17 cellular contexts compared by ENCODE assay signal in the genomic region with DNA sequence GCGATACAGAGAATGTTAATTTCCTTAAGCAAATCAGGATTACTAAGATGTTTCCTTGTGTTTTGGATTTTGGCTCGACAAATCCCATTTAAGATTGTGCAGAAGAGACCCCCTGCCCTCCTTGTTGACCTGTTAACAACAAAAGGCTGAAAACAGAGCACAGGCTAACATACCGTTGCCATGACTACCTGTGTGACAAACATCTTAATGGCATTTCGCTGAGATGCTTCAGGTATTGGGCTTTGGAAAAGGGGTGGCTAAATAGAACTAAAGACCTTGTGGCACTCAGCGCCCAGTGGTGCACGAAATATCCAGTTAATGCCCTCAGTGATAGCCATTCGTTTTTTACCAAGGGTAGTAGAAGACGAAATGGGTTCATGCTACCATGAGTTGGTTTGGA.
DNase-seq lines count a peak whose midpoint lies in the region; ATAC-seq, FAIRE-seq and TF ChIP-seq lines count a peak whose summit lies in the region.
"Had no signal": no experiment of that assay in that cellular context is flagged by ENCODE, and none has a peak within 500 bp of the region (broad histone marks: within the 10 kb centered on the region; RNA-seq: fewer than 3 reads in every experiment).

No MANE protein-coding gene starts in this region.

- H3F3A ChIP-seq in GM23338 (replicated peaks; ENCODE audit: low read depth): no peaks in the 10 kb centered on the region

- H3K27me3 ChIP-seq in GM23338 (ENCODE audit: insufficient read depth): no peaks in the 10 kb centered on the region
- H3K27me3 ChIP-seq in K562 (ENCODE audit: control insufficient read depth in 2 of 2, insufficient read depth in 2 of 2, low read length in 2 of 2): no peaks in the 10 kb centered on the region; a peak in 1 of 5 replicates
- no peaks in the 10 kb centered on the region for H3K27me3 ChIP-seq in neuronal stem cell (ENCODE audit: control insufficient read depth in 3 of 3, insufficient read depth in 3 of 3, low read depth in 1 of 3, low read length in 3 of 3)
- no peaks in the 10 kb centered on the region for H3K27me3 ChIP-seq in thyroid gland
- H3K27me3 ChIP-seq: BLaER1 treated with 17β-estradiol and CSF1 and Interleukin-3, amounts not matched to agents 10 nM and 100 nM had no signal

- H3K4me2 ChIP-seq in GM23338: no peak overlapping the region
- H3K4me2 ChIP-seq in K562 (ENCODE audit: insufficient read depth, low read length): no peak overlapping the region
- H3K4me2 ChIP-seq in neuronal stem cell (ENCODE audit: insufficient read depth, low read length, poor library complexity, severe bottlenecking): no peak overlapping the region
- H3K4me2 ChIP-seq: BLaER1 treated with 17β-estradiol and CSF1 and Interleukin-3, amounts not matched to agents 10 nM and 100 nM had no signal

- no TSS peak for BruUV-seq in K562 (replicated peaks; lab: Mats Ljungman, UMichigan)

- H4K8ac ChIP-seq in neuronal stem cell (ENCODE audit: low read depth, low read length): no peak overlapping the region

- no peaks in the 10 kb centered on the region for H3K9me2 ChIP-seq in GM23338 (ENCODE audit: insufficient read depth)

- H3K79me2 ChIP-seq in GM23338 (replicated peaks; ENCODE audit: insufficient read depth) (no peaks in the 10 kb centered on the region), K562 (ENCODE audit: control insufficient read depth, insufficient read depth, low read length) (no peaks in the 10 kb centered on the region)

- H2AK5ac ChIP-seq in neuronal stem cell (ENCODE audit: low read depth, low read length): no peak overlapping the region

- H3K9me3 ChIP-seq in K562 (replicated peaks; ENCODE audit: control insufficient read depth, insufficient read depth, low read depth, low read length): no peaks in the 10 kb centered on the region
- H3K9me3 ChIP-seq in neuronal stem cell (replicated peaks in 1 of 2; ENCODE audit: control insufficient read depth in 2 of 2, insufficient read depth in 1 of 2, low read depth in 1 of 2, low read length in 2 of 2): no peaks in the 10 kb centered on the region
- no peaks in the 10 kb centered on the region for H3K9me3 ChIP-seq in thyroid gland
- H3K9me3 ChIP-seq: BLaER1 treated with 17β-estradiol and CSF1 and Interleukin-3, amounts not matched to agents 10 nM and 100 nM had no signal

- no peak overlapping the region for H3K27ac ChIP-seq in GM23338 (ENCODE audit: low read depth)
- no peak overlapping the region for H3K27ac ChIP-seq in K562 (ENCODE audit: extremely low read depth, low read depth, low read length)
- no peak overlapping the region for H3K27ac ChIP-seq in neuronal stem cell (replicated peaks; ENCODE audit: low read length)
- no peak overlapping the region for H3K27ac ChIP-seq in thyroid gland
- H3K27ac ChIP-seq: BLaER1 treated with 17β-estradiol and CSF1 and Interleukin-3, amounts not matched to agents 10 nM and 100 nM; GM23248 had no signal

- H3K14ac ChIP-seq in neuronal stem cell (ENCODE audit: low read length): no peak overlapping the region

- TF ChIP-seq RAD21 in K562 (CRISPR knock-in tag; conservative IDR thresholded peaks at IDR 0.05 in 1 of 2, IDR thresholded peaks at IDR 0.05 in 1 of 2): no peak

- ATAC-seq in GM23338 (no peak), K562 (no peak)
- ATAC-seq: CD8-positive, alpha-beta T cell; GM12878; HepG2 had no signal

- no peak overlapping the region for H2BK15ac ChIP-seq in neuronal stem cell (ENCODE audit: low read length)

- CTCF ChIA-PET in K562 (lab: Yijun Ruan, JAX; ENCODE audit: low intra/inter-chr PET ratio): no interaction called here

- H2BK5ac ChIP-seq in neuronal stem cell (ENCODE audit: low read length): no peak overlapping the region

- no peak overlapping the region for H2BK120ac ChIP-seq in neuronal stem cell (ENCODE audit: low read depth, low read length)

- no peak for TF ChIP-seq CTCF in GM23338 (conservative IDR thresholded peaks at IDR 0.05; ENCODE audit: low read depth in 2 of 2)
- no peak for TF ChIP-seq CTCF in K562 (IDR thresholded peaks at IDR 0.05 in 2 of 3, conservative IDR thresholded peaks at IDR 0.05 in 1 of 3; ENCODE audit: insufficient read depth in 2 of 3, low read depth in 1 of 3, low read length in 3 of 3)
- TF ChIP-seq CTCF in thyroid gland (IDR thresholded peaks at IDR 0.05): no peak

- under 1% methylated on average over 8 of the region's 8 CpGs for WGBS in K562 (ENCODE audit: insufficient coverage, low coverage, missing lambda C conversion rate)
- no CpG with 5 or more reads among the region's 8 CpGs for WGBS in neuronal stem cell (ENCODE audit: extremely low coverage in 2 of 2, insufficient read length in 2 of 2, insufficient replicate concordance in 1 of 2), 2 donors
- WGBS in thyroid gland, 2 donors: 63 to 76% methylated on average over 8 of the region's 8 CpGs

- H3K4me1 ChIP-seq in GM23338 (ENCODE audit: insufficient read depth): no peaks in the 10 kb centered on the region
- no peaks in the 10 kb centered on the region for H3K4me1 ChIP-seq in K562 (replicated peaks in 1 of 2; ENCODE audit: control insufficient read depth in 2 of 2, insufficient read depth in 2 of 2, low read length in 2 of 2)
- H3K4me1 ChIP-seq in neuronal stem cell (ENCODE audit: control insufficient read depth in 2 of 2, insufficient read depth in 1 of 2, low read depth in 1 of 2, low read length in 2 of 2): peaks cover 0 to 13% of the 10 kb centered on the region in 2 donors
- H3K4me1 ChIP-seq in thyroid gland: no peaks in the 10 kb centered on the region
- H3K4me1 ChIP-seq: BLaER1 treated with 17β-estradiol and CSF1 and Interleukin-3, amounts not matched to agents 10 nM and 100 nM had no signal

- in situ Hi-C loops in K562 (cut with MboI): no loop called here

- H3K9ac ChIP-seq in K562 (ENCODE audit: insufficient read depth in 1 of 2, low read depth in 2 of 2, low read length in 2 of 2) (no peak overlapping the region), neuronal stem cell (ENCODE audit: low read depth, low read length, poor library complexity) (no peak overlapping the region)
- H3K9ac ChIP-seq: BLaER1 treated with 17β-estradiol and CSF1 and Interleukin-3, amounts not matched to agents 10 nM and 100 nM; GM23248 had no signal

- no peak for FAIRE-seq in K562 (lab: Jason Lieb, UNC)
- FAIRE-seq: GM12878, HepG2 had no signal

- intact Hi-C loops in K562 (cut with micrococcal nuclease) (no loop called here), thyroid gland (cut with DNase I) (no loop called here)

- H3K79me1 ChIP-seq in neuronal stem cell (ENCODE audit: low read depth, low read length): no peaks in the 10 kb centered on the region

- no peak overlapping the region for H3K23ac ChIP-seq in neuronal stem cell (ENCODE audit: low read depth, low read length, poor library complexity)

- H3K36me3 ChIP-seq in GM23338 (ENCODE audit: insufficient read depth): no peaks in the 10 kb centered on the region
- no peaks in the 10 kb centered on the region for H3K36me3 ChIP-seq in K562 (ENCODE audit: control insufficient read depth, insufficient read depth, low read length)
- no peaks in the 10 kb centered on the region for H3K36me3 ChIP-seq in neuronal stem cell (replicated peaks in 1 of 2; ENCODE audit: control insufficient read depth in 2 of 2, insufficient read depth in 2 of 2, low read length in 2 of 2)
- no peaks in the 10 kb centered on the region for H3K36me3 ChIP-seq in thyroid gland
- H3K36me3 ChIP-seq: BLaER1 treated with 17β-estradiol and CSF1 and Interleukin-3, amounts not matched to agents 10 nM and 100 nM had no signal

- H3K4me3 Mint-ChIP-seq in GM23338: no peak overlapping the region
- H3K4me3 Mint-ChIP-seq: B cell; CD8-positive, alpha-beta T cell; IgD-negative memory B cell had no signal

- peaks cover 99% of the 10 kb centered on the region for H3K9me3 Mint-ChIP-seq in GM23338
- H3K9me3 Mint-ChIP-seq: CD8-positive, alpha-beta T cell had no signal

- no peak overlapping the region for H3K4ac ChIP-seq in neuronal stem cell (ENCODE audit: low read length)

- H3K9me1 ChIP-seq in K562 (ENCODE audit: control insufficient read depth, insufficient read depth, low read length): no peaks in the 10 kb centered on the region

- DNase-seq in GM23338 (ENCODE audit: low spot score) (peak; percentile 48), K562 (ENCODE audit: extremely low read depth in 1 of 4, low spot score in 3 of 4) (no peak), islet precursor cell (peak; percentile 47), neuronal stem cell (ENCODE audit: low spot score) (peak; percentile 57), NCI-H82 (lab: John Stamatoyannopoulos, UW) (no peak), thyroid gland (no peak)
- DNase-seq: Calu3; CD8-positive, alpha-beta T cell; DMS79 treated with DMSO at 0.1 percent for 48 hours; GF-D8; GM23248; H7 had no signal

- H3K4me1 Mint-ChIP-seq in GM23338: no peaks in the 10 kb centered on the region
- H3K4me1 Mint-ChIP-seq: B cell, IgD-negative memory B cell had no signal

- no peak overlapping the region for H2BK12ac ChIP-seq in neuronal stem cell (ENCODE audit: low read length)

- TF ChIP-seq EP300 in K562 (IDR thresholded peaks at IDR 0.05; ENCODE audit: low read length): no peak

- H3K36me3 Mint-ChIP-seq in GM23338 (ENCODE audit: low read depth): peaks cover 38% of the 10 kb centered on the region
- H3K36me3 Mint-ChIP-seq: CD8-positive, alpha-beta T cell; IgD-negative memory B cell had no signal

- peaks cover 2% of the 10 kb centered on the region for H3K27me3 Mint-ChIP-seq in GM23338 (ENCODE audit: insufficient read depth, low read depth, poor library complexity)
- H3K27me3 Mint-ChIP-seq: B cell, IgD-negative memory B cell had no signal

- no peak overlapping the region for H3K27ac Mint-ChIP-seq in GM23338
- H3K27ac Mint-ChIP-seq: B cell; CD8-positive, alpha-beta T cell; IgD-negative memory B cell had no signal

- H4K20me1 ChIP-seq in GM23338 (replicated peaks; ENCODE audit: insufficient read depth): no peaks in the 10 kb centered on the region
- H4K20me1 ChIP-seq in K562 (replicated peaks; ENCODE audit: control insufficient read depth, insufficient read depth, low read length): no peaks in the 10 kb centered on the region
- H4K20me1 ChIP-seq: BLaER1 treated with 17β-estradiol and CSF1 and Interleukin-3, amounts not matched to agents 10 nM and 100 nM had no signal

- H4K91ac ChIP-seq in neuronal stem cell (ENCODE audit: low read depth, low read length, poor library complexity): no peak overlapping the region

- H2AFZ ChIP-seq in GM23338 (no peak overlapping the region), K562 (ENCODE audit: low read depth, low read length) (no peak overlapping the region), neuronal stem cell (ENCODE audit: low read length) (no peak overlapping the region)
- H2AFZ ChIP-seq: GM23248 had no signal

- H3K4me3 ChIP-seq in GM23338: no peak overlapping the region
- no peak overlapping the region for H3K4me3 ChIP-seq in K562
- H3K4me3 ChIP-seq in neuronal stem cell (ENCODE audit: low read length in 2 of 2): no peak overlapping the region
- no peak overlapping the region for H3K4me3 ChIP-seq in thyroid gland (replicated peaks in 1 of 3)
- H3K4me3 ChIP-seq: BLaER1 treated with 17β-estradiol and CSF1 and Interleukin-3, amounts not matched to agents 10 nM and 100 nM; GM12878; GM23248 had no signal

- no peak overlapping the region for H3K18ac ChIP-seq in neuronal stem cell (ENCODE audit: low read length)

- TF ChIP-seq POLR2A in K562 (conservative IDR thresholded peaks at IDR 0.05) (no peak), thyroid gland (IDR thresholded peaks at IDR 0.05) (no peak)

- POLR2A ChIA-PET in K562 (lab: Yijun Ruan, JAX): no interaction called here

TF ChIP-seq in GM23338, 12 proteins besides CTCF, POLR2A, EP300 and RAD21 (continues in another document):
- no peak for TF ChIP-seq EZH2 (IDR thresholded peaks at IDR 0.05; ENCODE audit: low read depth, unreplicated experiment)

Comparison
In these comparisons a context has a peak if more than half of its experiments do, and no peak if none do; other contexts are left out.
1. DNase-seq: peak in GM23338 (single experiment), islet precursor cell (single experiment) and neuronal stem cell (single experiment); none in K562 (0 of 4), NCI-H82 (single experiment) and thyroid gland (0 of 2).